ENCODE assay signal across 18 cellular contexts in genomic region chr5:72434781-72435437, GRCh38.
DNase-seq lines count a peak whose midpoint lies in the region; ATAC-seq and TF ChIP-seq lines count a peak whose summit lies in the region.
"Had no signal": no experiment of that assay in that cellular context is flagged by ENCODE, and none has a peak within 500 bp of the region (broad histone marks: within the 10 kb centered on the region; RNA-seq: fewer than 3 reads in every experiment).

No MANE protein-coding gene starts in this region.

- H3K4me1 ChIP-seq in breast epithelium (no peaks in the 10 kb centered on the region), heart left ventricle (peaks cover 0 to 48% (median 27%) of the 10 kb centered on the region in 12 donors), rectal smooth muscle tissue (ENCODE audit: control insufficient read depth, insufficient read depth, low read length) (peaks cover 7% of the 10 kb centered on the region), aorta (ENCODE audit: control insufficient read depth in 1 of 2, insufficient read depth in 2 of 2, low read length in 2 of 2) (peaks cover 6 to 12% of the 10 kb centered on the region in 2 donors), spleen (peaks cover 0 to 21% (median 5%) of the 10 kb centered on the region in 6 donors)

- H3K27me3 ChIP-seq in breast epithelium (no peaks in the 10 kb centered on the region), heart left ventricle (no peaks in the 10 kb centered on the region), rectal smooth muscle tissue (ENCODE audit: control insufficient read depth, insufficient read depth, low read length) (no peaks in the 10 kb centered on the region), aorta (ENCODE audit: control insufficient read depth in 1 of 2, insufficient read depth in 2 of 2, low read length in 1 of 2) (no peaks in the 10 kb centered on the region), spleen (replicated peaks in 1 of 7) (no peaks in the 10 kb centered on the region)

- intact Hi-C loops in breast epithelium (cut with DNase I; ENCODE audit: low total_unique reads): no loop called here
- intact Hi-C loops in heart left ventricle (cut with DNase I): loop anchor here in 2 of 10 donors (1.0 to 2.0 kb wide), 2 partner anchors 17 to 18 kb away; no protein-coding TSS in a partner anchor
- intact Hi-C loops in aorta (cut with DNase I): loop anchor here in 1 of 2 donors (5.0 kb wide), 2 partner anchors 33 to 68 kb away; no protein-coding TSS in a partner anchor
- intact Hi-C loops in spleen (cut with DNase I; ENCODE audit: low total_unique reads): no loop called here

- H3K9me3 ChIP-seq in breast epithelium (no peaks in the 10 kb centered on the region), heart left ventricle (no peaks in the 10 kb centered on the region), aorta (ENCODE audit: control insufficient read depth, low read length) (no peaks in the 10 kb centered on the region), spleen (no peaks in the 10 kb centered on the region)

- TF ChIP-seq CTCF in breast epithelium (IDR thresholded peaks at IDR 0.05): no peak
- TF ChIP-seq CTCF in heart left ventricle (IDR thresholded peaks at IDR 0.05): no peak
- TF ChIP-seq CTCF in spleen (IDR thresholded peaks at IDR 0.05 in 8 of 11, conservative IDR thresholded peaks at IDR 0.05 in 3 of 11): no peak

- no peak overlapping the region for H3K4me3 ChIP-seq in breast epithelium
- H3K4me3 ChIP-seq in heart left ventricle: no peak overlapping the region
- H3K4me3 ChIP-seq in rectal smooth muscle tissue (ENCODE audit: low read length): no peak overlapping the region
- no peak overlapping the region for H3K4me3 ChIP-seq in aorta (ENCODE audit: low read length in 2 of 2)
- H3K4me3 ChIP-seq in spleen: no peak overlapping the region

- H3K27ac ChIP-seq in breast epithelium: peak overlapping the region; percentile 45 to 66
- H3K27ac ChIP-seq in heart left ventricle: peak overlapping the region; percentile 35 to 80 (median 62)
- peak overlapping the region; percentile 1 for H3K27ac ChIP-seq in rectal smooth muscle tissue (ENCODE audit: low read depth, low read length)
- H3K27ac ChIP-seq in aorta (ENCODE audit: low read depth in 1 of 2, low read length in 2 of 2): peak overlapping the region; percentile 97 to 99
- peak overlapping the region in 2 of 8 donors; percentile 14 to 19 for H3K27ac ChIP-seq in spleen
- H3K27ac ChIP-seq: C4-2B, HL-60, WERI-Rb-1 had no signal

- WGBS in heart left ventricle, 4 donors: 41 to 63% (median 54%) methylated on average over 3 of the region's 3 CpGs
- WGBS in aorta, 2 donors: 4 to 8% methylated on average over 3 of the region's 3 CpGs
- 76 to 93% (median 87%) methylated on average over 3 of the region's 3 CpGs for WGBS in spleen, 5 donors

- peak; percentile 66 to 76 (median 70) for ATAC-seq in heart left ventricle
- ATAC-seq in aorta (ENCODE audit: low FRiP score): peak; percentile 62
- ATAC-seq in GM19395 (IDR thresholded peaks at IDR 0.05; ENCODE audit: unreplicated experiment): no peak
- ATAC-seq: activated naive CD4-positive, alpha-beta T cell treated with anti-CD3 and anti-CD28 coated beads, Interleukin-2, amount 50 U/mL, for 72 hours; naive thymus-derived CD8-positive, alpha-beta T cell had no signal

- no peak for TF ChIP-seq POLR2A in breast epithelium (IDR thresholded peaks at IDR 0.05)
- no peak for TF ChIP-seq POLR2A in heart left ventricle (IDR thresholded peaks at IDR 0.05)
- no peak for TF ChIP-seq POLR2A in spleen (IDR thresholded peaks at IDR 0.05)

- DNase-seq in breast epithelium (ENCODE audit: low spot score in 2 of 2) (no peak), heart left ventricle (no peak), aorta (no peak), spleen (no peak), Ammon's horn (ENCODE audit: low spot score) (no peak)
- DNase-seq: activated CD4-positive, alpha-beta memory T cell treated with anti-CD3 and anti-CD28 coated beads for 36 hours; activated T-cell treated with anti-CD3 and anti-CD28 coated beads, Interleukin-2, amount 50 U/mL, for 24 hours; effector CD4-positive, alpha-beta T cell; naive thymus-derived CD8-positive, alpha-beta T cell; NCI-H2081 treated with DMSO at 0.1 percent for 48 hours; NCI-H526 treated with DMSO at 0.1 percent for 48 hours; SIG-M5; WERI-Rb-1 had no signal

- H3K36me3 ChIP-seq in breast epithelium: no peaks in the 10 kb centered on the region
- H3K36me3 ChIP-seq in heart left ventricle: no peaks in the 10 kb centered on the region
- H3K36me3 ChIP-seq in rectal smooth muscle tissue (ENCODE audit: control insufficient read depth, insufficient read depth, low read length): no peaks in the 10 kb centered on the region
- no peaks in the 10 kb centered on the region for H3K36me3 ChIP-seq in aorta (ENCODE audit: control insufficient read depth in 1 of 2, insufficient read depth in 2 of 2, low read length in 1 of 2)
- no peaks in the 10 kb centered on the region for H3K36me3 ChIP-seq in spleen
- H3K36me3 ChIP-seq: WERI-Rb-1 had no signal

- no peak overlapping the region for H3K9ac ChIP-seq in rectal smooth muscle tissue (ENCODE audit: low read length)
